Comparison of ENCODE assay signal across 1 cellular context in genomic region chr3:52144796-52145735, GRCh38.
TF ChIP-seq lines count a peak whose summit lies in the region.

No MANE protein-coding gene starts in this region.

TF ChIP-seq in IMR-90, 13 proteins besides CTCF, POLR2A, EP300 and RAD21:
- no peak for TF ChIP-seq RFX5 (IDR thresholded peaks at IDR 0.05; ENCODE audit: low read depth, low read length)
- no peak for TF ChIP-seq SMC3 (IDR thresholded peaks at IDR 0.05; ENCODE audit: low read depth, low read length)
- no peak for TF ChIP-seq MAFK (IDR thresholded peaks at IDR 0.05; ENCODE audit: low read depth, low read length)
- TF ChIP-seq ELK1 (IDR thresholded peaks at IDR 0.05; ENCODE audit: borderline replicate concordance, low read depth, low read length), result no peak
- no peak for TF ChIP-seq RCOR1 (IDR thresholded peaks at IDR 0.05; ENCODE audit: insufficient replicate concordance, low read length)
